In the genomic region with DNA sequence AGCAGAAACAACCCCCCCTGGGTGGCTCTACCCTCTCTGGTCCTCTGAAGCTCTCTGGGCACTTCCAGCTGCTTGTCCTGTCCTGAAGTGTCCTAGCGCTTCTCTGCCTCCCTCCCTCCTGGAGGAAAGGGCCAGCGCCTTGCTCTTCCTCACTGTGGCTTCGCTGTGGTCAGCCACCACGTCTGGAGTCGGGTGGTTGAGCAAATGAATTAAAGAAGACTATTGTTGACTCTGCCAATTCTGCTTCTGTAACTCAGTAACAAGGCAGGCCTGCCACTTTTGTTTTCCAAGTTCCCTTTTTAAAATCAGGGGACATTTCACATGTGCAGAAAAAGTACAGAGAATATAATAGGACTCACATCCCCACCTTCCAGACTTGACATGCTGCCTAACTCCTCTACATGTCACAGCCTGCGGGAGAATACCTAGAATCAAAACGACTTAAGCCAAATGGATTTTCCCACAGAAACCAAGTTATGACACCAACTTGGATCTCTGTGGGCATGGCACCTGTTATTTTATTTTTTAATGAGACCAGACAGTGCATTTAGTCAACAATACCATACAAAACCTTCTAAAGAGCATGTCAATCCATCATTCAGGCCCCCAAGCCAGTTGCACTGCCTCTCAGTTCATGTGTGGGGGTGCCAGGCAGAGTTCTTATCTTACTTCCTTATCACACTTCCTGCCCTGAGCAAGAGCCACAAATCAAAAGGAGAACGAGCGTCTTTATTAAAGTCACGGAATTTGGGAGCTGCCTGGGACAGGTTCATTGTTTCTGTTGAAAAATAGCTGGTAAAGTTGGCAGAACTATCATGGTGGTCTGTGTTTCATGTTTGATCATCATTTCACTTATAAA, we compare ENCODE assay signal across 14 cellular contexts. TPM values are rescaled to one million over a fixed set of nuclear protein-coding genes. Genes with fewer than 3 reads are reported as not detected.
DNase-seq lines count a peak whose midpoint lies in the region; ATAC-seq lines count a peak whose summit lies in the region.
"Had no signal": no experiment of that assay in that cellular context is flagged by ENCODE, and none has a peak within 500 bp of the region (broad histone marks: within the 10 kb centered on the region; RNA-seq: fewer than 3 reads in every experiment).

No MANE protein-coding gene starts in this region.

- H3K4me1 Mint-ChIP-seq in T-cell: peaks cover 7 to 9% (median 9%) of the 10 kb centered on the region in 3 donors
- H3K4me1 Mint-ChIP-seq in activated naive CD8-positive, alpha-beta T cell treated with anti-CD3 and anti-CD28 coated beads for 36 hours: peaks cover 5% of the 10 kb centered on the region
- H3K4me1 Mint-ChIP-seq: neural crest cell had no signal

- POLR2A ChIA-PET in T-cell (lab: Charles Lee): no interaction called here

- H3K27me3 Mint-ChIP-seq in T-cell: peaks cover 44 to 46% of the 10 kb centered on the region in 2 donors
- H3K27me3 Mint-ChIP-seq in activated naive CD8-positive, alpha-beta T cell treated with anti-CD3 and anti-CD28 coated beads for 36 hours: peaks cover 30% of the 10 kb centered on the region

- intact Hi-C loops in left cardiac atrium (cut with DNase I): no loop called here
- intact Hi-C loops in sciatic nerve (cut with DNase I): no loop called here

- H3K4me3 ChIP-seq in Jurkat, Clone E6-1 (ENCODE audit: low read length): no peak overlapping the region
- H3K4me3 ChIP-seq: MG63 had no signal

- ATAC-seq in left cardiac atrium (peak; percentile 61 to 80), sciatic nerve (peak; percentile 72), T-cell (replicated peaks in 1 of 4) (no peak)

- peak; percentile 17 for DNase-seq in Jurkat, Clone E6-1 (ENCODE audit: low read depth, low spot score)
- DNase-seq in SIG-M5 (lab: John Stamatoyannopoulos, UW): peak; percentile 3
- no peak for DNase-seq in left cardiac atrium
- no peak for DNase-seq in sciatic nerve (ENCODE audit: low spot score)
- DNase-seq in ecto neural progenitor cell (ENCODE audit: low spot score): no peak
- no peak for DNase-seq in T-cell
- no peak for DNase-seq in activated naive CD8-positive, alpha-beta T cell treated with anti-CD3 and anti-CD28 coated beads for 36 hours
- no peak for DNase-seq in HuH-7 (ENCODE audit: low spot score)
- DNase-seq: MG63, NCI-H2227 treated with DMSO at 0.1 percent for 48 hours, small intestine had no signal

- no peaks in the 10 kb centered on the region for H3K9me3 Mint-ChIP-seq in T-cell
- H3K9me3 Mint-ChIP-seq in activated naive CD8-positive, alpha-beta T cell treated with anti-CD3 and anti-CD28 coated beads for 36 hours: no peaks in the 10 kb centered on the region
- H3K9me3 Mint-ChIP-seq: neural crest cell had no signal

- no peak overlapping the region for H3K4me3 Mint-ChIP-seq in T-cell
- no peak overlapping the region for H3K4me3 Mint-ChIP-seq in activated naive CD8-positive, alpha-beta T cell treated with anti-CD3 and anti-CD28 coated beads for 36 hours
- H3K4me3 Mint-ChIP-seq: neural crest cell had no signal

- no peak overlapping the region for H3K27ac Mint-ChIP-seq in T-cell
- H3K27ac Mint-ChIP-seq in activated naive CD8-positive, alpha-beta T cell treated with anti-CD3 and anti-CD28 coated beads for 36 hours: no peak overlapping the region

- CTCF ChIA-PET in T-cell (lab: Charles Lee): no interaction called here

- no peaks in the 10 kb centered on the region for H3K36me3 Mint-ChIP-seq in T-cell
- no peaks in the 10 kb centered on the region for H3K36me3 Mint-ChIP-seq in activated naive CD8-positive, alpha-beta T cell treated with anti-CD3 and anti-CD28 coated beads for 36 hours

RNA-seq across cellular contexts. Expression of gene FFAR4, which starts 6.8 kb away (rescaled TPM):
- not detected for polyA plus RNA-seq in Jurkat, Clone E6-1 (2012; ENCODE audit: insufficient read depth, insufficient read length)
- total RNA-seq in left cardiac atrium: 1 to 10 TPM in 1 of 2 donors, under 1 TPM in 1; 0.39 to 1.4 TPM
- 0.31 TPM for total RNA-seq in sciatic nerve
- not detected for total RNA-seq in T-cell
- total RNA-seq in activated naive CD8-positive, alpha-beta T cell treated with anti-CD3 and anti-CD28 coated beads for 36 hours: not detected
- total RNA-seq: temporal lobe had no signal

RNA-seq across cellular contexts. Expression of gene RBP4, which starts 27.8 kb away (rescaled TPM):
- not detected for polyA plus RNA-seq in Jurkat, Clone E6-1 (2012; ENCODE audit: insufficient read depth, insufficient read length)
- 100 to 1,000 TPM in 1 of 2 donors, 10 to 100 TPM in 1; 87.1 to 165 TPM for total RNA-seq in left cardiac atrium
- total RNA-seq in sciatic nerve: 42.7 TPM
- total RNA-seq in T-cell: 1 to 10 TPM in 3 of 5 donors, not detected in 2; 1.3 to 3.8 (median 2.5) TPM
- total RNA-seq in activated naive CD8-positive, alpha-beta T cell treated with anti-CD3 and anti-CD28 coated beads for 36 hours: not detected
- total RNA-seq: neural crest cell had no signal

RNA-seq across cellular contexts. Expression of gene PDE6C, which starts 39.1 kb away (rescaled TPM):
- polyA plus RNA-seq in Jurkat, Clone E6-1 (2012; ENCODE audit: insufficient read depth, insufficient read length): not detected
- total RNA-seq in left cardiac atrium (not detected), sciatic nerve (not detected), T-cell (not detected)
- total RNA-seq in activated naive CD8-positive, alpha-beta T cell treated with anti-CD3 and anti-CD28 coated beads for 36 hours: not detected
- total RNA-seq: neural crest cell, temporal lobe had no signal
- polyA plus RNA-seq: adipose tissue, small intestine had no signal

Comparison
In these comparisons a context has a peak if more than half of its experiments do, and no peak if none do; other contexts are left out.
1. DNase-seq: peak in Jurkat, Clone E6-1 (single experiment) and SIG-M5 (single experiment); none in left cardiac atrium (single experiment), sciatic nerve (single experiment), ecto neural progenitor cell (single experiment), T-cell (0 of 34), activated naive CD8-positive, alpha-beta T cell treated with anti-CD3 and anti-CD28 coated beads for 36 hours (single experiment) and HuH-7 (single experiment).
2. ATAC-seq: peak in left cardiac atrium (2 of 2) and sciatic nerve (single experiment); none in T-cell (0 of 4).